Comparison of ENCODE assay signal across 24 cellular contexts in genomic region chr1:208121965-208122364, GRCh38.
"Had no signal": no experiment of that assay in that cellular context is flagged by ENCODE, and none has a peak within 500 bp of the region (broad histone marks: within the 10 kb centered on the region; RNA-seq: fewer than 3 reads in every experiment).

No MANE protein-coding gene starts in this region.

- DNase-seq: hippocampal formation; left colon; left lung; midbrain; mucosa of descending colon; naive thymus-derived CD4-positive, alpha-beta T cell; ovary; right lobe of liver; stimulated activated CD4-positive, alpha-beta T cell treated with anti-CD3 and anti-CD28 coated beads, Interleukin-1b, Interleukin-23, amount 100 ng/mL, for 48 hours; stimulated activated CD4-positive, alpha-beta T cell treated with anti-CD3 and anti-CD28 coated beads, Interleukin-2, amount 100 ng/mL, for 48 hours; stimulated activated CD4-positive, alpha-beta T cell treated with anti-CD3 and anti-CD28 coated beads, Interleukin-4, amount 100 ng/mL, for 4 hours; stimulated activated CD8-positive, alpha-beta memory T cell treated with anti-CD3 and anti-CD28 coated beads, Interleukin-4, amount 100 ng/mL, for 48 hours; stimulated activated naive CD4-positive, alpha-beta T cell treated with Interleukin-2 at 50 U/mL for 16 hours; stimulated activated naive CD8-positive, alpha-beta T cell treated with anti-CD3 and anti-CD28 coated beads, Interleukin-15, amount 100 ng/mL, for 72 hours; substantia nigra; upper lobe of left lung had no signal

- H3K4me1 Mint-ChIP-seq: naive thymus-derived CD4-positive, alpha-beta T cell; stimulated activated memory B cell treated with anti-CD40 and anti-IgM and Interleukin-4, amounts not matched to agents 10 μg/mL and 1 μg/mL and 100 μg/mL, for 72 hours; stimulated activated naive CD8-positive, alpha-beta T cell treated with anti-CD3 and anti-CD28 coated beads, Interleukin-15, amount 100 ng/mL, for 72 hours had no signal

- ATAC-seq: left colon; left lung; mucosa of descending colon; naive thymus-derived CD4-positive, alpha-beta T cell; natural killer cell treated with Interleukin-12 subunit alpha and Interleukin-12 subunit beta and Interleukin-15 and Interleukin-18, amount 100 ng/mL, for 72 hours; right lobe of liver; stimulated activated memory B cell treated with anti-CD40 and anti-IgM and Interleukin-4, amounts not matched to agents 10 μg/mL and 1 μg/mL and 100 μg/mL, for 72 hours; stimulated activated naive CD8-positive, alpha-beta T cell treated with anti-CD3 and anti-CD28 coated beads, Interleukin-15, amount 100 ng/mL, for 72 hours had no signal

- H3K27me3 ChIP-seq: left lung, ovary, right atrium auricular region, right lobe of liver, tibial nerve, upper lobe of left lung, vagina had no signal

- H3K36me3 ChIP-seq: left lung, ovary, right atrium auricular region, right lobe of liver, vagina had no signal

- H3K4me3 Mint-ChIP-seq: naive thymus-derived CD4-positive, alpha-beta T cell; natural killer cell treated with Interleukin-12 subunit alpha and Interleukin-12 subunit beta and Interleukin-15 and Interleukin-18, amount 100 ng/mL, for 72 hours; stimulated activated memory B cell treated with anti-CD40 and anti-IgM and Interleukin-4, amounts not matched to agents 10 μg/mL and 1 μg/mL and 100 μg/mL, for 72 hours; stimulated activated naive CD8-positive, alpha-beta T cell treated with anti-CD3 and anti-CD28 coated beads, Interleukin-15, amount 100 ng/mL, for 72 hours had no signal

- H3K4me1 ChIP-seq: left lung, tibial nerve, vagina had no signal

- H3K27me3 Mint-ChIP-seq: progenitor cell of endocrine pancreas; stimulated activated naive CD8-positive, alpha-beta T cell treated with anti-CD3 and anti-CD28 coated beads, Interleukin-15, amount 100 ng/mL, for 72 hours had no signal

- H3K27ac Mint-ChIP-seq: naive thymus-derived CD4-positive, alpha-beta T cell; natural killer cell treated with Interleukin-12 subunit alpha and Interleukin-12 subunit beta and Interleukin-15 and Interleukin-18, amount 100 ng/mL, for 72 hours; progenitor cell of endocrine pancreas; stimulated activated memory B cell treated with anti-CD40 and anti-IgM and Interleukin-4, amounts not matched to agents 10 μg/mL and 1 μg/mL and 100 μg/mL, for 72 hours; stimulated activated naive CD8-positive, alpha-beta T cell treated with anti-CD3 and anti-CD28 coated beads, Interleukin-15, amount 100 ng/mL, for 72 hours had no signal

- H3K9me3 ChIP-seq: left lung, mucosa of descending colon, ovary, right atrium auricular region, right lobe of liver, tibial nerve, upper lobe of left lung, vagina had no signal

- H3K9me3 Mint-ChIP-seq: natural killer cell treated with Interleukin-12 subunit alpha and Interleukin-12 subunit beta and Interleukin-15 and Interleukin-18, amount 100 ng/mL, for 72 hours; stimulated activated memory B cell treated with anti-CD40 and anti-IgM and Interleukin-4, amounts not matched to agents 10 μg/mL and 1 μg/mL and 100 μg/mL, for 72 hours; stimulated activated naive CD8-positive, alpha-beta T cell treated with anti-CD3 and anti-CD28 coated beads, Interleukin-15, amount 100 ng/mL, for 72 hours had no signal

- H3K27ac ChIP-seq: left lung, ovary, right atrium auricular region, right lobe of liver, tibial nerve, upper lobe of left lung, vagina had no signal

- H3K4me3 ChIP-seq: left lung, lung, mucosa of descending colon, ovary, right atrium auricular region, right lobe of liver, smooth muscle cell, tibial nerve, upper lobe of left lung, vagina had no signal

- H3K36me3 Mint-ChIP-seq: naive thymus-derived CD4-positive, alpha-beta T cell; natural killer cell treated with Interleukin-12 subunit alpha and Interleukin-12 subunit beta and Interleukin-15 and Interleukin-18, amount 100 ng/mL, for 72 hours; stimulated activated memory B cell treated with anti-CD40 and anti-IgM and Interleukin-4, amounts not matched to agents 10 μg/mL and 1 μg/mL and 100 μg/mL, for 72 hours had no signal
